12 cellular contexts compared by ENCODE assay signal in the genomic region with DNA sequence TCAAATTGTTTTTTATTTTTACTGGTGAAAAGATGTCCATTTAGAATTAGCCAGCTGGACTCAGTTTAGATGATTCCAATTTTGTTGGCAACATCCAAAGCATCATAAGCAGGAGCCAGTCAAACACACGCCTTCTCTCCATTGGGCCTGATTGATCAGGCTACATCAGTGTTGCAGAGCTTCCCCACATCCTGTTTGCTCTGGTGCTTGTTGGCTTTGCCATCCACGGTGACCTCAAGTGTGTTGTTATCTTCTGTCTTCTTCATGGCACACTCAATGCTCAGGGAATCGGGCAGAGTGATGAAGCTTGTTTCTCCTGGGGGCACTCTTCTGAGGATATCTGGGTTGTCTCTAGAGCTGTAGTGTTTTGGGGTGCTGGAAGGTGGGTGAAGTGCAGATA. TPM values are rescaled to one million over a fixed set of nuclear protein-coding genes. Genes with fewer than 3 reads are reported as not detected.
DNase-seq lines count a peak whose midpoint lies in the region; ATAC-seq lines count a peak whose summit lies in the region.
"Had no signal": no experiment of that assay in that cellular context is flagged by ENCODE, and none has a peak within 500 bp of the region (broad histone marks: within the 10 kb centered on the region; RNA-seq: fewer than 3 reads in every experiment).

No MANE protein-coding gene starts in this region.

- POLR2A ChIA-PET in activated CD4-positive, alpha-beta T cell treated with anti-CD3 and anti-CD28 coated beads, Interleukin-2, amount 10 ng/mL, durations not matched to agents 7 days and 5 days (lab: Charles Lee): no interaction called here
- POLR2A ChIA-PET in activated naive CD8-positive, alpha-beta T cell treated with anti-CD3 and anti-CD28 coated beads, Interleukin-2, amount 10 ng/mL, durations not matched to agents 7 days and 5 days (lab: Charles Lee): no interaction called here

- CTCF ChIA-PET in activated CD4-positive, alpha-beta T cell treated with anti-CD3 and anti-CD28 coated beads, Interleukin-2, amount 10 ng/mL, durations not matched to agents 7 days and 5 days (lab: Charles Lee): interaction anchor here (1.0 to 1.2 kb wide), 2 partner anchors 112 to 942 kb away, joined by 3 read pairs; no protein-coding TSS in a partner anchor

- H3K36me3 Mint-ChIP-seq in activated CD4-positive, alpha-beta T cell treated with anti-CD3 and anti-CD28 coated beads, Interleukin-2, amount 10 ng/mL, durations not matched to agents 7 days and 5 days (ENCODE audit: low read depth): peaks cover 19% of the 10 kb centered on the region
- H3K36me3 Mint-ChIP-seq in activated naive CD8-positive, alpha-beta T cell treated with anti-CD3 and anti-CD28 coated beads, Interleukin-2, amount 10 ng/mL, durations not matched to agents 7 days and 5 days: peaks cover 23% of the 10 kb centered on the region
- H3K36me3 Mint-ChIP-seq in activated naive CD8-positive, alpha-beta T cell treated with anti-CD3 and anti-CD28 coated beads, Interleukin-2, amount 50 U/mL, for 24 hours (ENCODE audit: low read depth): peaks cover 24% of the 10 kb centered on the region
- peaks cover 12% of the 10 kb centered on the region for H3K36me3 Mint-ChIP-seq in T-helper 1 cell treated with Interleukin-12 subunit alpha and Interleukin-12 subunit beta and Interleukin-4 antibody, amounts not matched to agents 30 μg/mL and 1 μg/mL, for 36 hours (ENCODE audit: low read depth)

- no peaks in the 10 kb centered on the region for H3K9me3 Mint-ChIP-seq in activated CD4-positive, alpha-beta T cell treated with anti-CD3 and anti-CD28 coated beads, Interleukin-2, amount 10 ng/mL, durations not matched to agents 7 days and 5 days
- H3K9me3 Mint-ChIP-seq in activated naive CD8-positive, alpha-beta T cell treated with anti-CD3 and anti-CD28 coated beads, Interleukin-2, amount 10 ng/mL, durations not matched to agents 7 days and 5 days: peaks cover 2% of the 10 kb centered on the region
- H3K9me3 Mint-ChIP-seq in activated naive CD8-positive, alpha-beta T cell treated with anti-CD3 and anti-CD28 coated beads, Interleukin-2, amount 50 U/mL, for 24 hours: peaks cover 14% of the 10 kb centered on the region
- H3K9me3 Mint-ChIP-seq in T-helper 1 cell treated with Interleukin-12 subunit alpha and Interleukin-12 subunit beta and Interleukin-4 antibody, amounts not matched to agents 30 μg/mL and 1 μg/mL, for 36 hours: peaks cover 14% of the 10 kb centered on the region

- peak; percentile 45 for ATAC-seq in activated naive CD8-positive, alpha-beta T cell treated with anti-CD3 and anti-CD28 coated beads, Interleukin-2, amount 10 ng/mL, durations not matched to agents 7 days and 5 days (ENCODE audit: low read depth)
- ATAC-seq in activated naive CD8-positive, alpha-beta T cell treated with anti-CD3 and anti-CD28 coated beads, Interleukin-2, amount 50 U/mL, for 24 hours: no peak

- H3K4me1 Mint-ChIP-seq in activated CD4-positive, alpha-beta T cell treated with anti-CD3 and anti-CD28 coated beads, Interleukin-2, amount 10 ng/mL, durations not matched to agents 7 days and 5 days: peaks cover 7% of the 10 kb centered on the region
- H3K4me1 Mint-ChIP-seq in activated naive CD8-positive, alpha-beta T cell treated with anti-CD3 and anti-CD28 coated beads, Interleukin-2, amount 10 ng/mL, durations not matched to agents 7 days and 5 days: peaks cover 5% of the 10 kb centered on the region
- H3K4me1 Mint-ChIP-seq in activated naive CD8-positive, alpha-beta T cell treated with anti-CD3 and anti-CD28 coated beads, Interleukin-2, amount 50 U/mL, for 24 hours: no peaks in the 10 kb centered on the region
- peaks cover 6% of the 10 kb centered on the region for H3K4me1 Mint-ChIP-seq in T-helper 1 cell treated with Interleukin-12 subunit alpha and Interleukin-12 subunit beta and Interleukin-4 antibody, amounts not matched to agents 30 μg/mL and 1 μg/mL, for 36 hours (ENCODE audit: low read depth)

- peaks cover 10% of the 10 kb centered on the region for H3K27me3 Mint-ChIP-seq in activated CD4-positive, alpha-beta T cell treated with anti-CD3 and anti-CD28 coated beads, Interleukin-2, amount 10 ng/mL, durations not matched to agents 7 days and 5 days
- peaks cover 9% of the 10 kb centered on the region for H3K27me3 Mint-ChIP-seq in activated naive CD8-positive, alpha-beta T cell treated with anti-CD3 and anti-CD28 coated beads, Interleukin-2, amount 10 ng/mL, durations not matched to agents 7 days and 5 days
- H3K27me3 Mint-ChIP-seq in activated naive CD8-positive, alpha-beta T cell treated with anti-CD3 and anti-CD28 coated beads, Interleukin-2, amount 50 U/mL, for 24 hours: peaks cover 7% of the 10 kb centered on the region
- peaks cover 9% of the 10 kb centered on the region for H3K27me3 Mint-ChIP-seq in T-helper 1 cell treated with Interleukin-12 subunit alpha and Interleukin-12 subunit beta and Interleukin-4 antibody, amounts not matched to agents 30 μg/mL and 1 μg/mL, for 36 hours (ENCODE audit: low read depth)

- no peak overlapping the region for H3K4me3 Mint-ChIP-seq in activated CD4-positive, alpha-beta T cell treated with anti-CD3 and anti-CD28 coated beads, Interleukin-2, amount 10 ng/mL, durations not matched to agents 7 days and 5 days
- H3K4me3 Mint-ChIP-seq in activated naive CD8-positive, alpha-beta T cell treated with anti-CD3 and anti-CD28 coated beads, Interleukin-2, amount 10 ng/mL, durations not matched to agents 7 days and 5 days: no peak overlapping the region
- H3K4me3 Mint-ChIP-seq in activated naive CD8-positive, alpha-beta T cell treated with anti-CD3 and anti-CD28 coated beads, Interleukin-2, amount 50 U/mL, for 24 hours: no peak overlapping the region
- no peak overlapping the region for H3K4me3 Mint-ChIP-seq in T-helper 1 cell treated with Interleukin-12 subunit alpha and Interleukin-12 subunit beta and Interleukin-4 antibody, amounts not matched to agents 30 μg/mL and 1 μg/mL, for 36 hours
- H3K4me3 Mint-ChIP-seq: HFFc6 had no signal

- DNase-seq in activated CD4-positive, alpha-beta T cell treated with anti-CD3 and anti-CD28 coated beads, Interleukin-2, amount 10 ng/mL, durations not matched to agents 7 days and 5 days: peak; percentile 26
- no peak for DNase-seq in activated CD4-positive, alpha-beta T cell treated with anti-CD3 and anti-CD28 coated beads, Interleukin-2, amount 50 U/mL, for 48 hours
- DNase-seq in activated naive CD8-positive, alpha-beta T cell treated with anti-CD3 and anti-CD28 coated beads, Interleukin-2, amount 10 ng/mL, durations not matched to agents 7 days and 5 days: no peak
- DNase-seq in activated naive CD8-positive, alpha-beta T cell treated with anti-CD3 and anti-CD28 coated beads, Interleukin-2, amount 50 U/mL, for 24 hours: no peak
- DNase-seq in COLO829 (ENCODE audit: low spot score): no peak
- DNase-seq in NCI-H146 (lab: John Stamatoyannopoulos, UW): no peak
- DNase-seq: ACHN; CD4-positive, CD25-positive, alpha-beta regulatory T cell; GF-D8; HCEC 1CT; HFFc6 had no signal

- H3K27ac Mint-ChIP-seq in activated CD4-positive, alpha-beta T cell treated with anti-CD3 and anti-CD28 coated beads, Interleukin-2, amount 10 ng/mL, durations not matched to agents 7 days and 5 days: no peak overlapping the region
- no peak overlapping the region for H3K27ac Mint-ChIP-seq in activated naive CD8-positive, alpha-beta T cell treated with anti-CD3 and anti-CD28 coated beads, Interleukin-2, amount 10 ng/mL, durations not matched to agents 7 days and 5 days
- no peak overlapping the region for H3K27ac Mint-ChIP-seq in activated naive CD8-positive, alpha-beta T cell treated with anti-CD3 and anti-CD28 coated beads, Interleukin-2, amount 50 U/mL, for 24 hours
- H3K27ac Mint-ChIP-seq in T-helper 1 cell treated with Interleukin-12 subunit alpha and Interleukin-12 subunit beta and Interleukin-4 antibody, amounts not matched to agents 30 μg/mL and 1 μg/mL, for 36 hours: peak overlapping the region; percentile 10
- H3K27ac Mint-ChIP-seq: HFFc6 had no signal

RNA-seq across cellular contexts. Expression of gene NETO2, which starts 6.3 kb away (rescaled TPM):
- total RNA-seq in activated CD4-positive, alpha-beta T cell treated with anti-CD3 and anti-CD28 coated beads, Interleukin-2, amount 10 ng/mL, durations not matched to agents 7 days and 5 days: 1 to 10 TPM; 6.8 to 8.3 TPM
- total RNA-seq in activated naive CD8-positive, alpha-beta T cell treated with anti-CD3 and anti-CD28 coated beads, Interleukin-2, amount 10 ng/mL, durations not matched to agents 7 days and 5 days: 1 to 10 TPM in 1 of 2 experiments, under 1 TPM in 1; 0.91 to 1.7 TPM
